23 cellular contexts compared by ENCODE assay signal in the genomic region with DNA sequence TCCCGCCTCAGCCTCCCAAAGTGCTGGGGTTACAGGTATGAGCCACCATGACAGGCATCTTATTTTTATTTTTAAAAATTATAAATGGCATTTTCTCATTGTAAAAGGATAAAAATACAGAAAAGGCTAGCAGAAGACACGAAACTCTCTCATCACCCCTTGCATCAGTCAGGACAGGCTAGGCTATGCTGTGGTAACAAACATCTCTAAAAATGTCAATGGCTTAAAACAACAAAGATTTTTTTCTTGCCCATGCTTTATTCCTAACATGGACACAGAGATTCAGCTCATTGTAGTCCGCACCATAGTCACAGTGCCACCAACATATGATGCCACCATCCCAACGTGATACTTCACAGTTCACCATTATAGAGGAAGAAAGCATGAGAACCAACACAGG.
"Had no signal": no experiment of that assay in that cellular context is flagged by ENCODE, and none has a peak within 500 bp of the region (broad histone marks: within the 10 kb centered on the region; RNA-seq: fewer than 3 reads in every experiment).

No MANE protein-coding gene starts in this region.

- H3K27ac Mint-ChIP-seq: activated naive CD8-positive, alpha-beta T cell treated with anti-CD3 and anti-CD28 coated beads for 36 hours; activated T-cell treated with anti-CD3 and anti-CD28 coated beads, Interleukin-2, amount 50 U/mL, for 24 hours; mesothelial cell of epicardium; naive thymus-derived CD8-positive, alpha-beta T cell; stimulated activated naive B cell treated with anti-CD40 and anti-IgM and Interleukin-4, amounts not matched to agents 10 μg/mL and 1 μg/mL and 100 μg/mL, for 72 hours; WTC11 had no signal

- H3K9me3 ChIP-seq: left lung, sigmoid colon, upper lobe of right lung had no signal

- H3K4me3 Mint-ChIP-seq: activated naive CD8-positive, alpha-beta T cell treated with anti-CD3 and anti-CD28 coated beads for 36 hours; activated T-cell treated with anti-CD3 and anti-CD28 coated beads, Interleukin-2, amount 50 U/mL, for 24 hours; mesothelial cell of epicardium; naive thymus-derived CD8-positive, alpha-beta T cell; stimulated activated naive B cell treated with anti-CD40 and anti-IgM and Interleukin-4, amounts not matched to agents 10 μg/mL and 1 μg/mL and 100 μg/mL, for 72 hours; WTC11 had no signal

- H3K36me3 ChIP-seq: left lung, sigmoid colon, upper lobe of right lung had no signal

- H3K4me3 ChIP-seq: coronary artery, left lung, lung, sigmoid colon, smooth muscle cell, upper lobe of right lung had no signal

- H3K27ac ChIP-seq: coronary artery had no signal

- H3K36me3 Mint-ChIP-seq: activated naive CD8-positive, alpha-beta T cell treated with anti-CD3 and anti-CD28 coated beads for 36 hours; mesothelial cell of epicardium; naive thymus-derived CD8-positive, alpha-beta T cell; stimulated activated naive B cell treated with anti-CD40 and anti-IgM and Interleukin-4, amounts not matched to agents 10 μg/mL and 1 μg/mL and 100 μg/mL, for 72 hours; WTC11 had no signal

- H3K27me3 ChIP-seq: left lung, sigmoid colon, upper lobe of right lung had no signal

- H3K27me3 Mint-ChIP-seq: activated naive CD8-positive, alpha-beta T cell treated with anti-CD3 and anti-CD28 coated beads for 36 hours; stimulated activated naive B cell treated with anti-CD40 and anti-IgM and Interleukin-4, amounts not matched to agents 10 μg/mL and 1 μg/mL and 100 μg/mL, for 72 hours had no signal

- DNase-seq: activated CD4-positive, alpha-beta T cell treated with anti-CD3 and anti-CD28 coated beads, Interleukin-2, amount 50 U/mL, for 4 hours; activated CD8-positive, alpha-beta memory T cell treated with anti-CD3 and anti-CD28 coated beads for 24 hours; activated CD8-positive, alpha-beta memory T cell treated with anti-CD3 and anti-CD28 coated beads, Interleukin-2, amount 50 U/mL, for 4 hours; activated naive CD4-positive, alpha-beta T cell; activated naive CD8-positive, alpha-beta T cell treated with anti-CD3 and anti-CD28 coated beads for 36 hours; activated T-cell treated with anti-CD3 and anti-CD28 coated beads, Interleukin-2, amount 50 U/mL, for 24 hours; foreskin melanocyte; glutamatergic neuron; hippocampal formation; kidney glomerular epithelial cell; left lung; naive thymus-derived CD8-positive, alpha-beta T cell; sigmoid colon; stimulated activated CD4-positive, alpha-beta T cell treated with anti-CD3 and anti-CD28 coated beads, Interleukin-15, amount 100 ng/mL, for 24 hours; stimulated activated CD8-positive, alpha-beta memory T cell treated with anti-CD3 and anti-CD28 coated beads, Interleukin-4, amount 100 ng/mL, for 48 hours; stimulated activated naive B cell treated with anti-CD40 and anti-IgM and Interleukin-4, amounts not matched to agents 10 μg/mL and 1 μg/mL and 100 μg/mL, for 72 hours; T-helper 9 cell; upper lobe of right lung had no signal

- H3K9me3 Mint-ChIP-seq: activated naive CD8-positive, alpha-beta T cell treated with anti-CD3 and anti-CD28 coated beads for 36 hours; activated T-cell treated with anti-CD3 and anti-CD28 coated beads, Interleukin-2, amount 50 U/mL, for 24 hours; naive thymus-derived CD8-positive, alpha-beta T cell; stimulated activated naive B cell treated with anti-CD40 and anti-IgM and Interleukin-4, amounts not matched to agents 10 μg/mL and 1 μg/mL and 100 μg/mL, for 72 hours had no signal

- H3K4me2 ChIP-seq: smooth muscle cell had no signal

- ATAC-seq: left lung; naive thymus-derived CD8-positive, alpha-beta T cell; stimulated activated naive B cell treated with anti-CD40 and anti-IgM and Interleukin-4, amounts not matched to agents 10 μg/mL and 1 μg/mL and 100 μg/mL, for 72 hours; upper lobe of right lung; WTC11 had no signal
